Comparison of ENCODE assay signal across 12 cellular contexts in the genomic region with DNA sequence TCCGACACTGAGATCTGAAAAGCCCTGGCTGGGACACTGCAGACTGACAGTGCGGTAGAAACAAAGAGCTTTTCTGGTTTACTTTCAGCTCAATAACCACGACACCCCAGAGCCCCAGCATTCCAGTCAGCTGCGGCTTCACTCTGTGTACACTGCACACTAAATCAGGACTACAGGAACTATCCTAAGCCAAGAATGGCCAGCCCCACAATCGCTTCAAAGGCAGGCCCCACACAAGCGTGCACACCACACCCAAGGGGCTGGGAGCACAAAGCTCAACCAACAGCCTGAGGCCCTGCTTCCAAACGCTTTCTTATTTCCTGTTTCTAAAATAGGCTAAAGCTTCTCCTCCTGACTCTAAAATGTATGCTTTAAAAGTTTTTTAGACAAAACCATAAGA. TPM values are rescaled to one million over a fixed set of nuclear protein-coding genes. Genes with fewer than 3 reads are reported as not detected.
A peak's percentile ranks its signal among the peaks of the same experiment; 100 is the strongest.
DNase-seq lines count a peak whose midpoint lies in the region; ATAC-seq and TF ChIP-seq lines count a peak whose summit lies in the region.
"Had no signal": no experiment of that assay in that cellular context is flagged by ENCODE, and none has a peak within 500 bp of the region (broad histone marks: within the 10 kb centered on the region; RNA-seq: fewer than 3 reads in every experiment).

No MANE protein-coding gene starts in this region.

- TF ChIP-seq CTCF in right atrium auricular region (IDR thresholded peaks at IDR 0.05) (no peak), BE2C (IDR thresholded peaks at IDR 0.05; ENCODE audit: low read depth, low read length) (no peak)

- H3K36me3 ChIP-seq in right atrium auricular region (peaks cover 87% of the 10 kb centered on the region), BE2C (peaks cover 78% of the 10 kb centered on the region)

- H3K4me1 Mint-ChIP-seq in stimulated activated effector memory CD8-positive, alpha-beta T cell treated with anti-CD3 and anti-CD28 coated beads, Interleukin-12 subunit alpha, Interleukin-12 subunit beta, amount 100 ng/mL, for 72 hours: no peaks in the 10 kb centered on the region
- H3K4me1 Mint-ChIP-seq: central memory CD8-positive, alpha-beta T cell had no signal

- ATAC-seq in stimulated activated effector memory CD8-positive, alpha-beta T cell treated with anti-CD3 and anti-CD28 coated beads, Interleukin-12 subunit alpha, Interleukin-12 subunit beta, amount 100 ng/mL, for 72 hours: no peak
- no peak for ATAC-seq in HG02623 (IDR thresholded peaks at IDR 0.05; ENCODE audit: unreplicated experiment)

- H3K27ac ChIP-seq in caudate nucleus (ENCODE audit: low read depth, low read length): peak overlapping the region; percentile 12
- H3K27ac ChIP-seq in right atrium auricular region: peak overlapping the region; percentile 47 to 63

- peak overlapping the region; percentile 71 for H3K27ac Mint-ChIP-seq in stimulated activated effector memory CD8-positive, alpha-beta T cell treated with anti-CD3 and anti-CD28 coated beads, Interleukin-12 subunit alpha, Interleukin-12 subunit beta, amount 100 ng/mL, for 72 hours

- no peaks in the 10 kb centered on the region for H3K9me3 Mint-ChIP-seq in stimulated activated effector memory CD8-positive, alpha-beta T cell treated with anti-CD3 and anti-CD28 coated beads, Interleukin-12 subunit alpha, Interleukin-12 subunit beta, amount 100 ng/mL, for 72 hours
- H3K9me3 Mint-ChIP-seq: central memory CD8-positive, alpha-beta T cell had no signal

- peak; percentile 59 for DNase-seq in MV-4-11 (lab: John Stamatoyannopoulos, UW)
- no peak for DNase-seq in caudate nucleus (lab: John Stamatoyannopoulos, UW)
- no peak for DNase-seq in right atrium auricular region (ENCODE audit: low spot score)
- DNase-seq in stimulated activated effector memory CD8-positive, alpha-beta T cell treated with anti-CD3 and anti-CD28 coated beads, Interleukin-12 subunit alpha, Interleukin-12 subunit beta, amount 100 ng/mL, for 72 hours (ENCODE audit: low spot score in 2 of 2): no peak
- no peak for DNase-seq in CD1c-positive myeloid dendritic cell (ENCODE audit: extremely low spot score)
- no peak for DNase-seq in NCI-H2196 treated with DMSO at 0.1 percent for 48 hours (lab: John Stamatoyannopoulos, UW; ENCODE audit: unreplicated experiment)
- no peak for DNase-seq in BE2C
- DNase-seq: KG1, NCI-H2171 treated with DMSO at 0.1 percent for 48 hours had no signal

- H3K4me1 ChIP-seq in right atrium auricular region (peaks cover 0 to 19% of the 10 kb centered on the region in 2 donors), BE2C (no peaks in the 10 kb centered on the region)
- H3K4me1 ChIP-seq: Peyer's patch had no signal

- H3K27me3 ChIP-seq in right atrium auricular region (no peaks in the 10 kb centered on the region), BE2C (no peaks in the 10 kb centered on the region)
- H3K27me3 ChIP-seq: Peyer's patch had no signal

- H3K36me3 Mint-ChIP-seq in stimulated activated effector memory CD8-positive, alpha-beta T cell treated with anti-CD3 and anti-CD28 coated beads, Interleukin-12 subunit alpha, Interleukin-12 subunit beta, amount 100 ng/mL, for 72 hours: peaks cover 100% of the 10 kb centered on the region

- no peak overlapping the region for H3K4me3 Mint-ChIP-seq in stimulated activated effector memory CD8-positive, alpha-beta T cell treated with anti-CD3 and anti-CD28 coated beads, Interleukin-12 subunit alpha, Interleukin-12 subunit beta, amount 100 ng/mL, for 72 hours
- H3K4me3 Mint-ChIP-seq: central memory CD8-positive, alpha-beta T cell had no signal

- no peak overlapping the region for H3K4me3 ChIP-seq in right atrium auricular region
- no peak overlapping the region for H3K4me3 ChIP-seq in BE2C (ENCODE audit: low read depth, low read length)
- H3K4me3 ChIP-seq: Peyer's patch had no signal

- H3K9me3 ChIP-seq in right atrium auricular region (no peaks in the 10 kb centered on the region), BE2C (no peaks in the 10 kb centered on the region)
- H3K9me3 ChIP-seq: Peyer's patch had no signal

RNA-seq across cellular contexts. Expression of a gene that starts 28.4 kb away (rescaled TPM):
- 10 to 100 TPM in 1 of 2 donors, 1 to 10 TPM in 1; 8.6 to 12.2 TPM for total RNA-seq in right atrium auricular region
- polyA plus RNA-seq in BE2C (2012; ENCODE audit: insufficient read depth, insufficient read length, low read depth): 23.1 TPM

RNA-seq across cellular contexts. Expression of a gene that starts 48.1 kb away (rescaled TPM):
- 10 to 100 TPM; 25.5 to 45.9 TPM for total RNA-seq in right atrium auricular region
- polyA plus RNA-seq in BE2C (2012; ENCODE audit: insufficient read depth, insufficient read length, low read depth): not detected
